In the genomic region with DNA sequence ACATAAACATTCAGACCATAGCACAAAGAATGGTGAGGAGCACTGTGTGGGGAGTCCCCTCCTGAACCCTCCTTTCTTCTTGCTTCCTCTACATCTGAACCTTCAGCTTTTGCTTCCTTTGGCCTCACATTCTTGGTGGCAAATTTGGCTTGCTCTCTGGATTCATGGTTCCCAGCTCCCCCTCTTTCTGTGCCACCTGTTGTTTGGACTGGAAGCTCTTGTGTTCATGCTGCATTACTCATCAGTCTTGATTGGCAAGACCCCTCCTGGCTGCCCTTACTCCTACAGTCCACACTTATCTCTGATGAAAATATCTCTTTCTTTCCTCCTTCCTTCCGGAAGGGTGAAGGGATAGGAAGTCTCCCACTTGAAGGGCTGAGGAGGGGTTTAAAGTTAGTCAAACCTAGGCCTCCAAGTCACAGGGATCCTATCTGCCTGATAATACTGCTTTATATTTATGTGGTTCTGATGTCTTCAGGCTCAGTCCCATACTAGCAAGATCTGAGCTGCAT, we compare ENCODE assay signal across 1 cellular context.
A peak's percentile ranks its signal among the peaks of the same experiment; 100 is the strongest.
TF ChIP-seq lines count a peak whose summit lies in the region.

No MANE protein-coding gene starts in this region.

TF ChIP-seq in K562, 482 proteins besides CTCF, POLR2A, EP300 and RAD21 (continued from another document and continues in another):
- TF ChIP-seq, protein P1, sequence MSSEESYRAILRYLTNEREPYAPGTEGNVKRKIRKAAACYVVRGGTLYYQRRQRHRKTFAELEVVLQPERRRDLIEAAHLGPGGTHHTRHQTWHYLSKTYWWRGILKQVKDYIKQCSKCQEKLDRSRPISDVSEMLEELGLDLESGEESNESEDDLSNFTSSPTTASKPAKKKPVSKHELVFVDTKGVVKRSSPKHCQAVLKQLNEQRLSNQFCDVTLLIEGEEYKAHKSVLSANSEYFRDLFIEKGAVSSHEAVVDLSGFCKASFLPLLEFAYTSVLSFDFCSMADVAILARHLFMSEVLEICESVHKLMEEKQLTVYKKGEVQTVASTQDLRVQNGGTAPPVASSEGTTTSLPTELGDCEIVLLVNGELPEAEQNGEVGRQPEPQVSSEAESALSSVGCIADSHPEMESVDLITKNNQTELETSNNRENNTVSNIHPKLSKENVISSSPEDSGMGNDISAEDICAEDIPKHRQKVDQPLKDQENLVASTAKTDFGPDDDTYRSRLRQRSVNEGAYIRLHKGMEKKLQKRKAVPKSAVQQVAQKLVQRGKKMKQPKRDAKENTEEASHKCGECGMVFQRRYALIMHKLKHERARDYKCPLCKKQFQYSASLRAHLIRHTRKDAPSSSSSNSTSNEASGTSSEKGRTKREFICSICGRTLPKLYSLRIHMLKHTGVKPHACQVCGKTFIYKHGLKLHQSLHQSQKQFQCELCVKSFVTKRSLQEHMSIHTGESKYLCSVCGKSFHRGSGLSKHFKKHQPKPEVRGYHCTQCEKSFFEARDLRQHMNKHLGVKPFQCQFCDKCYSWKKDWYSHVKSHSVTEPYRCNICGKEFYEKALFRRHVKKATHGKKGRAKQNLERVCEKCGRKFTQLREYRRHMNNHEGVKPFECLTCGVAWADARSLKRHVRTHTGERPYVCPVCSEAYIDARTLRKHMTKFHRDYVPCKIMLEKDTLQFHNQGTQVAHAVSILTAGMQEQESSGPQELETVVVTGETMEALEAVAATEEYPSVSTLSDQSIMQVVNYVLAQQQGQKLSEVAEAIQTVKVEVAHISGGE (CRISPR knock-in tag; IDR thresholded peaks at IDR 0.05): 0 out of 6 replicates have a peak, but pooled peaks of 1 of the 3 experiments have one; percentile 43
- TF ChIP-seq CBFA2T3 (IDR thresholded peaks at IDR 0.05): peak; percentile 90
- TF ChIP-seq XRCC3 (IDR thresholded peaks at IDR 0.05): no peak
- TF ChIP-seq ZNF707 (CRISPR knock-in tag; conservative IDR thresholded peaks at IDR 0.05): no peak
- TF ChIP-seq, protein P2, sequence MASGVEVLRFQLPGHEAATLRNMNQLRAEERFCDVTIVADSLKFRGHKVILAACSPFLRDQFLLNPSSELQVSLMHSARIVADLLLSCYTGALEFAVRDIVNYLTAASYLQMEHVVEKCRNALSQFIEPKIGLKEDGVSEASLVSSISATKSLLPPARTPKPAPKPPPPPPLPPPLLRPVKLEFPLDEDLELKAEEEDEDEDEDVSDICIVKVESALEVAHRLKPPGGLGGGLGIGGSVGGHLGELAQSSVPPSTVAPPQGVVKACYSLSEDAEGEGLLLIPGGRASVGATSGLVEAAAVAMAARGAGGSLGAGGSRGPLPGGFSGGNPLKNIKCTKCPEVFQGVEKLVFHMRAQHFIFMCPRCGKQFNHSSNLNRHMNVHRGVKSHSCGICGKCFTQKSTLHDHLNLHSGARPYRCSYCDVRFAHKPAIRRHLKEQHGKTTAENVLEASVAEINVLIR (CRISPR knock-in tag; IDR thresholded peaks at IDR 0.05): peak; percentile 36; the same call in 1 of the 2 replicates
- 0 out of 2 replicates have a peak, but pooled peaks have one; percentile 68 for TF ChIP-seq ZNF395 (CRISPR knock-in tag; IDR thresholded peaks at IDR 0.05)
- TF ChIP-seq, protein P3, sequence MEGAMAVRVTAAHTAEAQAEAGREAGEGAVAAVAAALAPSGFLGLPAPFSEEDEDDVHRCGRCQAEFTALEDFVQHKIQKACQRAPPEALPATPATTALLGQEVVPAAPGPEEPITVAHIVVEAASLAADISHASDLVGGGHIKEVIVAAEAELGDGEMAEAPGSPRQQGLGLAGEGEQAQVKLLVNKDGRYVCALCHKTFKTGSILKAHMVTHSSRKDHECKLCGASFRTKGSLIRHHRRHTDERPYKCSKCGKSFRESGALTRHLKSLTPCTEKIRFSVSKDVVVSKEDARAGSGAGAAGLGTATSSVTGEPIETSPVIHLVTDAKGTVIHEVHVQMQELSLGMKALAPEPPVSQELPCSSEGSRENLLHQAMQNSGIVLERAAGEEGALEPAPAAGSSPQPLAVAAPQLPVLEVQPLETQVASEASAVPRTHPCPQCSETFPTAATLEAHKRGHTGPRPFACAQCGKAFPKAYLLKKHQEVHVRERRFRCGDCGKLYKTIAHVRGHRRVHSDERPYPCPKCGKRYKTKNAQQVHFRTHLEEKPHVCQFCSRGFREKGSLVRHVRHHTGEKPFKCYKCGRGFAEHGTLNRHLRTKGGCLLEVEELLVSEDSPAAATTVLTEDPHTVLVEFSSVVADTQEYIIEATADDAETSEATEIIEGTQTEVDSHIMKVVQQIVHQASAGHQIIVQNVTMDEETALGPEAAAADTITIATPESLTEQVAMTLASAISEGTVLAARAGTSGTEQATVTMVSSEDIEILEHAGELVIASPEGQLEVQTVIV (CRISPR knock-in tag; IDR thresholded peaks at IDR 0.05; ENCODE audit: borderline replicate concordance): no peak
- 0 out of 2 replicates have a peak, but pooled peaks have one; percentile 4 for TF ChIP-seq BHLHE40 (IDR thresholded peaks at IDR 0.05; ENCODE audit: low read length)
- no peak for TF ChIP-seq ARID2 (IDR thresholded peaks at IDR 0.05)
- TF ChIP-seq NCOA2 (IDR thresholded peaks at IDR 0.05; ENCODE audit: partially characterized antibody in 2 of 2): peak in 1 of 2 experiments; percentile 34
- TF ChIP-seq ETS2 (tag; IDR thresholded peaks at IDR 0.05; ENCODE audit: borderline replicate concordance, poor library complexity, severe bottlenecking): no peak
- peak; percentile 31 for TF ChIP-seq FOS (IDR thresholded peaks at IDR 0.05; ENCODE audit: extremely low read depth, insufficient read length)
- TF ChIP-seq CTBP1 (IDR thresholded peaks at IDR 0.05; ENCODE audit: borderline replicate concordance): 0 out of 2 replicates have a peak, but pooled peaks have one; percentile 40
- TF ChIP-seq ZHX1 (conservative IDR thresholded peaks at IDR 0.05; ENCODE audit: low read length): no peak
- TF ChIP-seq ZNF785 (CRISPR knock-in tag; IDR thresholded peaks at IDR 0.05): 0 out of 2 replicates have a peak, but pooled peaks have one; percentile 36
- no peak for TF ChIP-seq NR3C1 (CRISPR knock-in tag; IDR thresholded peaks at IDR 0.05)
- peak; percentile 56 for TF ChIP-seq RBM25 (IDR thresholded peaks at IDR 0.05; ENCODE audit: low read depth, low read length, severe bottlenecking)
- peak; percentile 54; the same call in 1 of the 2 replicates for TF ChIP-seq MBD2 (IDR thresholded peaks at IDR 0.05; ENCODE audit: borderline replicate concordance, low read depth)
- TF ChIP-seq NEUROD1 (IDR thresholded peaks at IDR 0.05; ENCODE audit: borderline replicate concordance, low read depth, low read length, partially characterized antibody): peak; percentile 32
- TF ChIP-seq ZNF324 (CRISPR knock-in tag; IDR thresholded peaks at IDR 0.05): peak; percentile 36; the same call in 1 of the 2 replicates
- peak; percentile 75 for TF ChIP-seq NCOR1 (IDR thresholded peaks at IDR 0.05)
- no peak for TF ChIP-seq NONO (IDR thresholded peaks at IDR 0.05; ENCODE audit: low read depth in 2 of 2, low read length in 1 of 2)
- TF ChIP-seq SMARCA4 (IDR thresholded peaks at IDR 0.05): peak; percentile 78
- TF ChIP-seq PTTG1 (tag; IDR thresholded peaks at IDR 0.05; ENCODE audit: low read depth): 0 out of 2 replicates have a peak, but pooled peaks have one; percentile 46
- no peak for TF ChIP-seq FOXA1 (IDR thresholded peaks at IDR 0.05; ENCODE audit: borderline replicate concordance)
- TF ChIP-seq MEIS2 (IDR thresholded peaks at IDR 0.05; ENCODE audit: partially characterized antibody): peak; percentile 57
- TF ChIP-seq, protein P4, sequence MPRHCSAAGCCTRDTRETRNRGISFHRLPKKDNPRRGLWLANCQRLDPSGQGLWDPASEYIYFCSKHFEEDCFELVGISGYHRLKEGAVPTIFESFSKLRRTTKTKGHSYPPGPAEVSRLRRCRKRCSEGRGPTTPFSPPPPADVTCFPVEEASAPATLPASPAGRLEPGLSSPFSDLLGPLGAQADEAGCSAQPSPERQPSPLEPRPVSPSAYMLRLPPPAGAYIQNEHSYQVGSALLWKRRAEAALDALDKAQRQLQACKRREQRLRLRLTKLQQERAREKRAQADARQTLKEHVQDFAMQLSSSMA (CRISPR knock-in tag; IDR thresholded peaks at IDR 0.05): no peak; the same call in 1 of the 2 replicates
- no peak for TF ChIP-seq TEAD2 (tag; IDR thresholded peaks at IDR 0.05)
- TF ChIP-seq ZSCAN32 (CRISPR knock-in tag; IDR thresholded peaks at IDR 0.05): 0 out of 2 replicates have a peak, but pooled peaks have one; percentile 37
- TF ChIP-seq THRA (IDR thresholded peaks at IDR 0.05): no peak
- TF ChIP-seq TAL1 (IDR thresholded peaks at IDR 0.05): peak; percentile 54; the same call in 1 of the 2 replicates
- peak in 1 of 2 experiments; percentile 86; a peak in 1 of 4 replicates for TF ChIP-seq ETV6 (IDR thresholded peaks at IDR 0.05; ENCODE audit: borderline replicate concordance in 1 of 2, low read depth in 2 of 2, low read length in 1 of 2)
- no peak for TF ChIP-seq ETV6 (CRISPR knock-in tag; IDR thresholded peaks at IDR 0.05; ENCODE audit: borderline replicate concordance)
- TF ChIP-seq ZKSCAN8 (CRISPR knock-in tag; IDR thresholded peaks at IDR 0.05): peak; percentile 78
- TF ChIP-seq CREM (IDR thresholded peaks at IDR 0.05; ENCODE audit: low read depth): peak; percentile 55
- 0 out of 2 replicates have a peak, but pooled peaks have one; percentile 25 for TF ChIP-seq LCOR (CRISPR knock-in tag; IDR thresholded peaks at IDR 0.05)
- TF ChIP-seq GMEB1 (CRISPR knock-in tag; IDR thresholded peaks at IDR 0.05): 0 out of 2 replicates have a peak, but pooled peaks have one; percentile 31
- TF ChIP-seq TAF15 (IDR thresholded peaks at IDR 0.05; ENCODE audit: low read depth, low read length): no peak
- peak; percentile 94 for TF ChIP-seq DMBX1 (CRISPR knock-in tag; IDR thresholded peaks at IDR 0.05; ENCODE audit: borderline replicate concordance)
- TF ChIP-seq, protein P5, sequence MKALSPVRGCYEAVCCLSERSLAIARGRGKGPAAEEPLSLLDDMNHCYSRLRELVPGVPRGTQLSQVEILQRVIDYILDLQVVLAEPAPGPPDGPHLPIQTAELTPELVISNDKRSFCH (CRISPR knock-in tag; IDR thresholded peaks at IDR 0.05): no peak
- TF ChIP-seq, protein P5 (tag; IDR thresholded peaks at IDR 0.05): peak; percentile 90; the same call in 1 of the 2 replicates
- TF ChIP-seq PYGO2 (tag; IDR thresholded peaks at IDR 0.05): peak; percentile 50; the same call in 1 of the 2 replicates
- TF ChIP-seq RNF2 (IDR thresholded peaks at IDR 0.05): peak; percentile 99; the same call in 1 of the 2 replicates
- TF ChIP-seq LEF1 (IDR thresholded peaks at IDR 0.05): 0 out of 2 replicates have a peak, but pooled peaks have one; percentile 36
- peak; percentile 67 for TF ChIP-seq TCF3 (CRISPR knock-in tag; IDR thresholded peaks at IDR 0.05)
